8 cellular contexts compared by ENCODE assay signal in genomic region chr1:151547119-151547899, GRCh38. TPM values are rescaled to one million over a fixed set of nuclear protein-coding genes. Genes with fewer than 3 reads are reported as not detected.
DNase-seq lines count a peak whose midpoint lies in the region; ATAC-seq and TF ChIP-seq lines count a peak whose summit lies in the region.

No MANE protein-coding gene starts in this region.

- H3K9me2 ChIP-seq in SK-N-SH = no peaks in the 10 kb centered on the region

- H3K27ac Mint-ChIP-seq in stimulated activated naive CD8-positive, alpha-beta T cell treated with anti-CD3 and anti-CD28 coated beads, Interleukin-15, amount 100 ng/mL, for 72 hours = no peak overlapping the region

- peaks cover 6% of the 10 kb centered on the region for H3K4me1 Mint-ChIP-seq in stimulated activated naive CD8-positive, alpha-beta T cell treated with anti-CD3 and anti-CD28 coated beads, Interleukin-15, amount 100 ng/mL, for 72 hours

- no peak for ATAC-seq in stimulated activated naive CD8-positive, alpha-beta T cell treated with anti-CD3 and anti-CD28 coated beads, Interleukin-15, amount 100 ng/mL, for 72 hours
- ATAC-seq in HG03135 (IDR thresholded peaks at IDR 0.05; ENCODE audit: unreplicated experiment) = no peak

- no peaks in the 10 kb centered on the region for H3K9me3 Mint-ChIP-seq in stimulated activated naive CD8-positive, alpha-beta T cell treated with anti-CD3 and anti-CD28 coated beads, Interleukin-15, amount 100 ng/mL, for 72 hours

- peaks cover 12 to 45% of the 10 kb centered on the region in 2 experiments; a peak in 3 of 4 replicates for H3K4me1 ChIP-seq in SK-N-SH (ENCODE audit: control insufficient read depth in 1 of 2, insufficient read depth in 2 of 2, low read depth in 1 of 2, low read length in 1 of 2)

- H3K27me3 ChIP-seq in H7 (ENCODE audit: control insufficient read depth, insufficient read depth, low read length) = no peaks in the 10 kb centered on the region
- H3K27me3 ChIP-seq in SK-N-SH (ENCODE audit: insufficient read depth) = no peaks in the 10 kb centered on the region
- no peaks in the 10 kb centered on the region for H3K27me3 ChIP-seq in dorsolateral prefrontal cortex

- H3K4me3 ChIP-seq in H7 (ENCODE audit: insufficient read depth, low read depth, low read length) (no peak overlapping the region), SK-N-SH (ENCODE audit: low read depth in 2 of 2, low read length in 1 of 2) (peak overlapping the region in 1 of 2 experiments; percentile 2; a peak in 2 of 4 replicates), retinal pigment epithelial cell (ENCODE audit: low read length) (peak overlapping the region; percentile 15), dorsolateral prefrontal cortex (no peak overlapping the region)

- no peak overlapping the region; the same call in 1 of the 2 replicates for H2AFZ ChIP-seq in SK-N-SH (ENCODE audit: low read depth)

- TF ChIP-seq CTCF in SK-N-SH (IDR thresholded peaks at IDR 0.05) (no peak), retinal pigment epithelial cell (conservative IDR thresholded peaks at IDR 0.05; ENCODE audit: low read depth, low read length) (no peak), dorsolateral prefrontal cortex (IDR thresholded peaks at IDR 0.05 in 54 of 56, conservative IDR thresholded peaks at IDR 0.05 in 2 of 56; ENCODE audit: low read depth in 1 of 56, partially characterized antibody in 56 of 56) (no peak)

- H3K9ac ChIP-seq in SK-N-SH = peak overlapping the region; percentile 28; the same call in 1 of the 2 replicates

- WGBS in SK-N-SH (ENCODE audit: low lambda C conversion rate) = 10% methylated on average over 6 of the region's 7 CpGs

- H3K27me3 Mint-ChIP-seq in stimulated activated naive CD8-positive, alpha-beta T cell treated with anti-CD3 and anti-CD28 coated beads, Interleukin-15, amount 100 ng/mL, for 72 hours = peaks cover 7% of the 10 kb centered on the region

- H3K9me3 ChIP-seq in SK-N-SH = no peaks in the 10 kb centered on the region

- DNase-seq in H7 (peak; percentile 58), SK-N-SH (no peak), glomerular visceral epithelial cell (ENCODE audit: extremely low spot score) (peak; percentile 96), retinal pigment epithelial cell (ENCODE audit: low read depth) (peak; percentile 93), dorsolateral prefrontal cortex (no peak)
- DNase-seq in stimulated activated naive CD8-positive, alpha-beta T cell treated with anti-CD3 and anti-CD28 coated beads, Interleukin-15, amount 100 ng/mL, for 72 hours = no peak
- DNase-seq in activated naive CD4-positive, alpha-beta T cell treated with anti-CD3 and anti-CD28 coated beads, Interleukin-2, amount 50 U/mL, for 16 hours = no peak

- H3K27ac ChIP-seq in SK-N-SH (ENCODE audit: low read depth in 2 of 2, low read length in 1 of 2) (peak overlapping the region; percentile 60 to 73), dorsolateral prefrontal cortex (no peak overlapping the region)

- no peaks in the 10 kb centered on the region for H3K36me3 ChIP-seq in H7 (replicated peaks; ENCODE audit: control insufficient read depth, insufficient read depth, low read length)
- no peaks in the 10 kb centered on the region for H3K36me3 ChIP-seq in SK-N-SH (replicated peaks in 1 of 2; ENCODE audit: control insufficient read depth in 1 of 2, insufficient read depth in 2 of 2, low read length in 1 of 2)

- CTCF ChIA-PET in SK-N-SH (lab: Yijun Ruan, JAX) = interaction anchor here (1.0 to 2.0 kb wide), 3 partner anchors 12 to 289 kb away, joined by 3 to 7 read pairs (median 5); no protein-coding TSS in a partner anchor

- peak in 1 of 2 experiments; percentile 83; a peak in 2 of 4 replicates for TF ChIP-seq EP300 in SK-N-SH (IDR thresholded peaks at IDR 0.05; ENCODE audit: borderline replicate concordance in 1 of 2, low read depth in 1 of 2, low read length in 1 of 2)

- peaks cover 16% of the 10 kb centered on the region; the same call in 1 of the 2 replicates for H4K20me1 ChIP-seq in SK-N-SH (ENCODE audit: insufficient read depth)

- peaks cover 92% of the 10 kb centered on the region for H3K79me2 ChIP-seq in SK-N-SH (ENCODE audit: insufficient read depth)

- TF ChIP-seq RAD21 in SK-N-SH (IDR thresholded peaks at IDR 0.05; ENCODE audit: low read length) = no peak

- peak overlapping the region; percentile 74 for H3K4me2 ChIP-seq in SK-N-SH

- POLR2A ChIA-PET in SK-N-SH (lab: Yijun Ruan, JAX) = no interaction called here

- no peak overlapping the region for H3K4me3 Mint-ChIP-seq in stimulated activated naive CD8-positive, alpha-beta T cell treated with anti-CD3 and anti-CD28 coated beads, Interleukin-15, amount 100 ng/mL, for 72 hours

- H3F3A ChIP-seq in SK-N-SH (replicated peaks; ENCODE audit: insufficient read depth) = peaks cover 41% of the 10 kb centered on the region

- intact Hi-C loops in dorsolateral prefrontal cortex (cut with DNase I) = no loop called here

TF ChIP-seq in SK-N-SH, 30 proteins besides CTCF, POLR2A, EP300 and RAD21 (continues in another document):
- TF ChIP-seq JUND (IDR thresholded peaks at IDR 0.05) (peak; percentile 81), FOXJ3 (CRISPR knock-in tag; IDR thresholded peaks at IDR 0.05) (no peak), TEAD4 (IDR thresholded peaks at IDR 0.05; ENCODE audit: borderline replicate concordance, insufficient read depth) (peak; percentile 100), MXI1 (IDR thresholded peaks at IDR 0.05; ENCODE audit: low read depth, low read length) (no peak), ZBTB33 (IDR thresholded peaks at IDR 0.05; ENCODE audit: borderline replicate concordance, low read depth) (peak; percentile 57; the same call in 1 of the 2 replicates), RXRA (IDR thresholded peaks at IDR 0.05; ENCODE audit: borderline replicate concordance, low read depth) (0 out of 2 replicates have a peak, but pooled peaks have one; percentile 41), USF2 (IDR thresholded peaks at IDR 0.05; ENCODE audit: borderline replicate concordance, low read depth, low read length) (no peak), IRF3 (IDR thresholded peaks at IDR 0.05; ENCODE audit: low read depth, low read length) (no peak), PBX3 (IDR thresholded peaks at IDR 0.05) (peak; percentile 68), FOSL2 (IDR thresholded peaks at IDR 0.05; ENCODE audit: borderline replicate concordance, low read depth) (peak; percentile 35; the same call in 1 of the 2 replicates), GABPA (IDR thresholded peaks at IDR 0.05; ENCODE audit: low read depth) (no peak), SIN3A (IDR thresholded peaks at IDR 0.05; ENCODE audit: borderline replicate concordance, low read depth, low read length) (peak; percentile 81; the same call in 1 of the 2 replicates), GATA2 (CRISPR knock-in tag; IDR thresholded peaks at IDR 0.05) (no peak), NRF1 (IDR thresholded peaks at IDR 0.05; ENCODE audit: low read depth, low read length) (no peak)

RNA-seq across cellular contexts. Expression of gene TUFT1, which starts 7.2 kb away (rescaled TPM):
- 11.3 and 11.9 TPM in 2 replicates for total RNA-seq in H7 (2014; rRNA removed; shearing (Covaris generic))
- polyA plus RNA-seq in SK-N-SH (2012; rRNA removed) = 20.6 and 27.9 TPM in 2 replicates
- polyA plus RNA-seq in SK-N-SH (2012; cell fraction: cytosol; rRNA removed) = 21.1 and 22.1 TPM in 2 replicates
- polyA plus RNA-seq in SK-N-SH (2012; cell fraction: nucleus; rRNA removed) = 28.8 and 43.7 TPM in 2 replicates
- 10 to 100 TPM in 45 of 120 experiments, 1 to 10 TPM in 75; 5.0 to 13.9 (median 9.3) TPM for total RNA-seq in dorsolateral prefrontal cortex

RNA-seq across cellular contexts. Expression of gene CGN, which starts 36.1 kb away (rescaled TPM):
- total RNA-seq in H7 (2014; rRNA removed; shearing (Covaris generic)) = 18.5 and 20.3 TPM in 2 replicates
- polyA plus RNA-seq in SK-N-SH (2012; rRNA removed) = 0.36 and 0.44 TPM in 2 replicates
- 0.12 and 0.64 TPM in 2 replicates for polyA plus RNA-seq in SK-N-SH (2012; cell fraction: cytosol; rRNA removed)
- 1.4 and 1.5 TPM in 2 replicates for polyA plus RNA-seq in SK-N-SH (2012; cell fraction: nucleus; rRNA removed)
- 10 to 100 TPM in 32 of 120 experiments, 1 to 10 TPM in 88; 1.9 to 21.3 (median 7.9) TPM for total RNA-seq in dorsolateral prefrontal cortex

Comparison
In these comparisons a context has a peak if more than half of its experiments do, and no peak if none do; other contexts are left out.
1. DNase-seq: peak in H7 (single experiment), glomerular visceral epithelial cell (single experiment) and retinal pigment epithelial cell (single experiment); none in SK-N-SH (single experiment), stimulated activated naive CD8-positive, alpha-beta T cell treated with anti-CD3 and anti-CD28 coated beads, Interleukin-15, amount 100 ng/mL, for 72 hours (0 of 2), activated naive CD4-positive, alpha-beta T cell treated with anti-CD3 and anti-CD28 coated beads, Interleukin-2, amount 50 U/mL, for 16 hours (single experiment) and dorsolateral prefrontal cortex (0 of 10).
2. H3K27ac ChIP-seq: peak in SK-N-SH (2 of 2); none in dorsolateral prefrontal cortex (0 of 59).